9 cellular contexts compared by ENCODE assay signal in genomic region chr19:48254529-48254970, GRCh38. TPM values are rescaled to one million over a fixed set of nuclear protein-coding genes. Genes with fewer than 3 reads are reported as not detected.
DNase-seq lines count a peak whose midpoint lies in the region; ATAC-seq and TF ChIP-seq lines count a peak whose summit lies in the region.
"Had no signal": no experiment of that assay in that cellular context is flagged by ENCODE, and none has a peak within 500 bp of the region (broad histone marks: within the 10 kb centered on the region; RNA-seq: fewer than 3 reads in every experiment).

No MANE protein-coding gene starts in this region.

- H3K27me3 Mint-ChIP-seq in GM23338 (ENCODE audit: insufficient read depth, low read depth, poor library complexity): peaks cover 3% of the 10 kb centered on the region
- H3K27me3 Mint-ChIP-seq in T-helper 17 cell: no peaks in the 10 kb centered on the region

- H2AFZ ChIP-seq in GM23338: no peak overlapping the region

- DNase-seq in GM23338 (ENCODE audit: low spot score) (no peak), T-helper 17 cell (no peak), fibroblast of pulmonary artery (ENCODE audit: low read depth) (no peak), skeletal muscle cell (ENCODE audit: low read depth) (no peak), GM13977 (ENCODE audit: low spot score) (no peak), globus pallidus (ENCODE audit: low spot score) (no peak)
- DNase-seq: NCI-H1694 treated with DMSO at 0.1 percent for 48 hours had no signal

- no peaks in the 10 kb centered on the region for H3K27me3 ChIP-seq in GM23338 (ENCODE audit: insufficient read depth)

- H3K4me1 ChIP-seq in GM23338 (ENCODE audit: insufficient read depth): peaks cover 11% of the 10 kb centered on the region

- H3K4me3 ChIP-seq in GM23338: peak overlapping the region; percentile 51; the same call in 1 of the 2 replicates
- peak overlapping the region; percentile 68 for H3K4me3 ChIP-seq in fibroblast of pulmonary artery (replicated peaks; ENCODE audit: low read depth, low read length)
- peak overlapping the region; percentile 84 for H3K4me3 ChIP-seq in skeletal muscle cell (ENCODE audit: low read depth, low read length)

- peaks cover 12% of the 10 kb centered on the region; the same call in 2 of the 3 replicates for H3K9me3 Mint-ChIP-seq in GM23338

- H3K4me3 Mint-ChIP-seq in GM23338: peak overlapping the region; percentile 98
- H3K4me3 Mint-ChIP-seq in T-helper 17 cell: peak overlapping the region; percentile 75

- 0 out of 2 replicates have a peak, but pooled peaks cover 1% of the 10 kb centered on the region for H4K20me1 ChIP-seq in GM23338 (replicated peaks; ENCODE audit: insufficient read depth)

- H3K36me3 ChIP-seq in GM23338 (ENCODE audit: insufficient read depth): no peaks in the 10 kb centered on the region

- in situ Hi-C loops in GM13977 (cut with MboI; ENCODE audit: low pct_unique_long_range_greater_than_20kb, low sequenced_read_pairs, unreplicated experiment): loop anchor here (25.0 kb wide), 1 partner anchor 292 kb away; no protein-coding TSS in a partner anchor

- peak overlapping the region; percentile 68 for H3K4me2 ChIP-seq in GM23338

- H3K27ac Mint-ChIP-seq in GM23338 (no peak overlapping the region), T-helper 17 cell (peak overlapping the region; percentile 93)

- TF ChIP-seq CTCF in GM23338 (conservative IDR thresholded peaks at IDR 0.05; ENCODE audit: low read depth in 2 of 2) (no peak), fibroblast of pulmonary artery (IDR thresholded peaks at IDR 0.05; ENCODE audit: low read length, missing control alignments) (no peak), GM13977 (IDR thresholded peaks at IDR 0.05; ENCODE audit: extremely low read depth, insufficient read depth, missing control alignments) (no peak)

- no peaks in the 10 kb centered on the region for H3K9me2 ChIP-seq in GM23338 (ENCODE audit: insufficient read depth)

- H3K79me2 ChIP-seq in GM23338 (replicated peaks; ENCODE audit: insufficient read depth): peaks cover 14% of the 10 kb centered on the region

- H3K9me3 ChIP-seq in T-helper 17 cell (ENCODE audit: control insufficient read depth, low read length, poor library complexity, severe bottlenecking): no peaks in the 10 kb centered on the region

- peaks cover 5% of the 10 kb centered on the region; the same call in 2 of the 3 replicates for H3K4me1 Mint-ChIP-seq in GM23338
- H3K4me1 Mint-ChIP-seq in T-helper 17 cell: peaks cover 61% of the 10 kb centered on the region

- no peak overlapping the region for H3K27ac ChIP-seq in GM23338 (ENCODE audit: low read depth)

- H3K36me3 Mint-ChIP-seq in GM23338 (ENCODE audit: low read depth) (peaks cover 24% of the 10 kb centered on the region; the same call in 2 of the 3 replicates), T-helper 17 cell (ENCODE audit: low read depth) (peaks cover 4% of the 10 kb centered on the region)

- ATAC-seq in GM23338: no peak
- ATAC-seq in T-helper 17 cell: no peak
- no peak for ATAC-seq in HG03097 (IDR thresholded peaks at IDR 0.05; ENCODE audit: low FRiP score, unreplicated experiment)
- ATAC-seq in GM18873 (IDR thresholded peaks at IDR 0.05; ENCODE audit: low FRiP score, unreplicated experiment): no peak

- 0 out of 2 replicates have a peak, but pooled peaks cover 2% of the 10 kb centered on the region for H3F3A ChIP-seq in GM23338 (replicated peaks; ENCODE audit: low read depth)

TF ChIP-seq in GM23338, 12 proteins besides CTCF, POLR2A, EP300 and RAD21 (continues in another document):
- TF ChIP-seq ZNF114 (CRISPR knock-in tag; IDR thresholded peaks at IDR 0.05) (no peak), STAT1 (IDR thresholded peaks at IDR 0.05; ENCODE audit: unreplicated experiment) (no peak), CREB1 (CRISPR knock-in tag; IDR thresholded peaks at IDR 0.05; ENCODE audit: low read depth) (no peak), ETS1 (IDR thresholded peaks at IDR 0.05) (no peak), EZH2 (IDR thresholded peaks at IDR 0.05; ENCODE audit: low read depth, unreplicated experiment) (no peak), EZH2phosphoT487 (IDR thresholded peaks at IDR 0.05; ENCODE audit: unreplicated experiment) (no peak), ZNF331 (CRISPR knock-in tag; IDR thresholded peaks at IDR 0.05; ENCODE audit: low read depth) (no peak)
- TF ChIP-seq, protein P1, sequence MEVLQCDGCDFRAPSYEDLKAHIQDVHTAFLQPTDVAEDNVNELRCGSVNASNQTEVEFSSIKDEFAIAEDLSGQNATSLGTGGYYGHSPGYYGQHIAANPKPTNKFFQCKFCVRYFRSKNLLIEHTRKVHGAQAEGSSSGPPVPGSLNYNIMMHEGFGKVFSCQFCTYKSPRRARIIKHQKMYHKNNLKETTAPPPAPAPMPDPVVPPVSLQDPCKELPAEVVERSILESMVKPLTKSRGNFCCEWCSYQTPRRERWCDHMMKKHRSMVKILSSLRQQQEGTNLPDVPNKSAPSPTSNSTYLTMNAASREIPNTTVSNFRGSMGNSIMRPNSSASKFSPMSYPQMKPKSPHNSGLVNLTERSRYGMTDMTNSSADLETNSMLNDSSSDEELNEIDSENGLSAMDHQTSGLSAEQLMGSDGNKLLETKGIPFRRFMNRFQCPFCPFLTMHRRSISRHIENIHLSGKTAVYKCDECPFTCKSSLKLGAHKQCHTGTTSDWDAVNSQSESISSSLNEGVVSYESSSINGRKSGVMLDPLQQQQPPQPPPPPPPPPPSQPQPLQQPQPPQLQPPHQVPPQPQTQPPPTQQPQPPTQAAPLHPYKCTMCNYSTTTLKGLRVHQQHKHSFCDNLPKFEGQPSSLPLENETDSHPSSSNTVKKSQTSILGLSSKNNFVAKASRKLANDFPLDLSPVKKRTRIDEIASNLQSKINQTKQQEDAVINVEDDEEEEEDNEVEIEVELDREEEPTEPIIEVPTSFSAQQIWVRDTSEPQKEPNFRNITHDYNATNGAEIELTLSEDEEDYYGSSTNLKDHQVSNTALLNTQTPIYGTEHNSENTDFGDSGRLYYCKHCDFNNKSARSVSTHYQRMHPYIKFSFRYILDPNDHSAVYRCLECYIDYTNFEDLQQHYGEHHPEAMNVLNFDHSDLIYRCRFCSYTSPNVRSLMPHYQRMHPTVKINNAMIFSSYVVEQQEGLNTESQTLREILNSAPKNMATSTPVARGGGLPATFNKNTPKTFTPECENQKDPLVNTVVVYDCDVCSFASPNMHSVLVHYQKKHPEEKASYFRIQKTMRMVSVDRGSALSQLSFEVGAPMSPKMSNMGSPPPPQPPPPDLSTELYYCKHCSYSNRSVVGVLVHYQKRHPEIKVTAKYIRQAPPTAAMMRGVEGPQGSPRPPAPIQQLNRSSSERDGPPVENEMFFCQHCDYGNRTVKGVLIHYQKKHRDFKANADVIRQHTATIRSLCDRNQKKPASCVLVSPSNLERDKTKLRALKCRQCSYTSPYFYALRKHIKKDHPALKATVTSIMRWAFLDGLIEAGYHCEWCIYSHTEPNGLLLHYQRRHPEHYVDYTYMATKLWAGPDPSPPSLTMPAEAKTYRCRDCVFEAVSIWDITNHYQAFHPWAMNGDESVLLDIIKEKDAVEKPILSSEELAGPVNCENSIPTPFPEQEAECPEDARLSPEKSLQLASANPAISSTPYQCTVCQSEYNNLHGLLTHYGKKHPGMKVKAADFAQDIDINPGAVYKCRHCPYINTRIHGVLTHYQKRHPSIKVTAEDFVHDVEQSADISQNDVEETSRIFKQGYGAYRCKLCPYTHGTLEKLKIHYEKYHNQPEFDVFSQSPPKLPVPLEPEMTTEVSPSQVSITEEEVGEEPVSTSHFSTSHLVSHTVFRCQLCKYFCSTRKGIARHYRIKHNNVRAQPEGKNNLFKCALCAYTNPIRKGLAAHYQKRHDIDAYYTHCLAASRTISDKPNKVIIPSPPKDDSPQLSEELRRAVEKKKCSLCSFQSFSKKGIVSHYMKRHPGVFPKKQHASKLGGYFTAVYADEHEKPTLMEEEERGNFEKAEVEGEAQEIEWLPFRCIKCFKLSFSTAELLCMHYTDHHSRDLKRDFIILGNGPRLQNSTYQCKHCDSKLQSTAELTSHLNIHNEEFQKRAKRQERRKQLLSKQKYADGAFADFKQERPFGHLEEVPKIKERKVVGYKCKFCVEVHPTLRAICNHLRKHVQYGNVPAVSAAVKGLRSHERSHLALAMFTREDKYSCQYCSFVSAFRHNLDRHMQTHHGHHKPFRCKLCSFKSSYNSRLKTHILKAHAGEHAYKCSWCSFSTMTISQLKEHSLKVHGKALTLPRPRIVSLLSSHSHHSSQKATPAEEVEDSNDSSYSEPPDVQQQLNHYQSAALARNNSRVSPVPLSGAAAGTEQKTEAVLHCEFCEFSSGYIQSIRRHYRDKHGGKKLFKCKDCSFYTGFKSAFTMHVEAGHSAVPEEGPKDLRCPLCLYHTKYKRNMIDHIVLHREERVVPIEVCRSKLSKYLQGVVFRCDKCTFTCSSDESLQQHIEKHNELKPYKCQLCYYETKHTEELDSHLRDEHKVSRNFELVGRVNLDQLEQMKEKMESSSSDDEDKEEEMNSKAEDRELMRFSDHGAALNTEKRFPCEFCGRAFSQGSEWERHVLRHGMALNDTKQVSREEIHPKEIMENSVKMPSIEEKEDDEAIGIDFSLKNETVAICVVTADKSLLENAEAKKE (CRISPR knock-in tag; IDR thresholded peaks at IDR 0.05): no peak

RNA-seq across cellular contexts. Expression of gene CARD8, which starts 1.2 kb away (rescaled TPM):
- 17.1 and 30.6 TPM in 2 replicates for total RNA-seq in GM23338 (2014; rRNA removed; shearing (Covaris generic))
- polyA plus RNA-seq in GM23338 (2016; fragmentation: Nextera tagmentation; extraction: Ambion mirVana): 16.6 and 21.9 TPM in 2 replicates
- 100 to 1,000 TPM; 127 to 164 TPM for total RNA-seq in T-helper 17 cell

RNA-seq across cellular contexts. Expression of gene ZNF114, which starts 15.3 kb away (rescaled TPM):
- 6.9 and 11.1 TPM in 2 replicates for total RNA-seq in GM23338 (2014; rRNA removed; shearing (Covaris generic))
- polyA plus RNA-seq in GM23338 (2016; fragmentation: Nextera tagmentation; extraction: Ambion mirVana): 9.2 and 12.2 TPM in 2 replicates
- total RNA-seq in T-helper 17 cell: not detected
